Comparison of ENCODE assay signal across 20 cellular contexts in genomic region chr16:66175058-66175457, GRCh38.
A peak's percentile ranks its signal among the peaks of the same experiment; 100 is the strongest.
DNase-seq lines count a peak whose midpoint lies in the region; FAIRE-seq and TF ChIP-seq lines count a peak whose summit lies in the region.
"Had no signal": no experiment of that assay in that cellular context is flagged by ENCODE, and none has a peak within 500 bp of the region (broad histone marks: within the 10 kb centered on the region; RNA-seq: fewer than 3 reads in every experiment).

No MANE protein-coding gene starts in this region.

- H3K4me1 ChIP-seq in BLaER1 treated with 17β-estradiol and CSF1 and Interleukin-3, amounts not matched to agents 10 nM and 100 nM, result peaks cover 15 to 35% (median 28%) of the 10 kb centered on the region in 10 experiments
- H3K4me1 ChIP-seq: Caco-2 had no signal

- H3K27ac ChIP-seq in BLaER1 treated with 17β-estradiol and CSF1 and Interleukin-3, amounts not matched to agents 10 nM and 100 nM, result peak overlapping the region in 10 of 11 experiments; percentile 6 to 79 (median 62); a peak in 19 of 22 replicates
- H3K27ac ChIP-seq: SJCRH30 had no signal

- H3K4me3 ChIP-seq in BLaER1 treated with 17β-estradiol and CSF1 and Interleukin-3, amounts not matched to agents 10 nM and 100 nM, result no peak overlapping the region
- no peak overlapping the region for H3K4me3 ChIP-seq in bronchial epithelial cell (ENCODE audit: low read depth, low read length)
- H3K4me3 ChIP-seq: GM12878, SJCRH30 had no signal

- peaks cover 5% of the 10 kb centered on the region for H3K9me3 Mint-ChIP-seq in mesothelial cell of epicardium

- no peaks in the 10 kb centered on the region for H4K20me1 ChIP-seq in BLaER1 treated with 17β-estradiol and CSF1 and Interleukin-3, amounts not matched to agents 10 nM and 100 nM

- H3K4me3 Mint-ChIP-seq in mesothelial cell of epicardium, result no peak overlapping the region
- H3K4me3 Mint-ChIP-seq: CD4-positive, alpha-beta memory T cell had no signal

- peaks cover 0 to 6% (median 0%) of the 10 kb centered on the region in 11 experiments; a peak in 3 of 22 replicates for H3K36me3 ChIP-seq in BLaER1 treated with 17β-estradiol and CSF1 and Interleukin-3, amounts not matched to agents 10 nM and 100 nM
- no peaks in the 10 kb centered on the region for H3K36me3 ChIP-seq in bronchial epithelial cell (ENCODE audit: control insufficient read depth, insufficient read depth, low read length)
- H3K36me3 ChIP-seq: SJCRH30 had no signal

- H3K9ac ChIP-seq in BLaER1 treated with 17β-estradiol and CSF1 and Interleukin-3, amounts not matched to agents 10 nM and 100 nM, result peak overlapping the region in 9 of 11 experiments; percentile 21 to 65 (median 37); a peak in 14 of 22 replicates

- no peaks in the 10 kb centered on the region for H3K27me3 ChIP-seq in BLaER1 treated with 17β-estradiol and CSF1 and Interleukin-3, amounts not matched to agents 10 nM and 100 nM
- H3K27me3 ChIP-seq in bronchial epithelial cell (ENCODE audit: control insufficient read depth, insufficient read depth, low read length), result no peaks in the 10 kb centered on the region
- H3K27me3 ChIP-seq: SJCRH30 had no signal

- peak; percentile 36 for FAIRE-seq in bronchial epithelial cell (lab: Jason Lieb, UNC)
- FAIRE-seq: GM12878, RCC 7860 had no signal

- H3K27me3 Mint-ChIP-seq in mesothelial cell of epicardium (ENCODE audit: low read depth), result peaks cover 1% of the 10 kb centered on the region

- H3K4me2 ChIP-seq in BLaER1 treated with 17β-estradiol and CSF1 and Interleukin-3, amounts not matched to agents 10 nM and 100 nM, result peak overlapping the region; percentile 42 to 74 (median 60)

- peak overlapping the region; percentile 83 for H3K27ac Mint-ChIP-seq in mesothelial cell of epicardium

- peak; percentile 21 for DNase-seq in Ammon's horn (ENCODE audit: low spot score)
- no peak for DNase-seq in bronchial epithelial cell (ENCODE audit: low read depth)
- peak in 1 of 2 experiments; percentile 24 for DNase-seq in mesothelial cell of epicardium (ENCODE audit: low spot score in 2 of 2, unreplicated experiment in 2 of 2)
- no peak for DNase-seq in DMS153 treated with DMSO at 0.1 percent for 48 hours (lab: John Stamatoyannopoulos, UW; ENCODE audit: unreplicated experiment)
- no peak for DNase-seq in activated CD4-positive, alpha-beta T cell treated with anti-CD3 and anti-CD28 coated beads, Interleukin-2, amount 50 U/mL, for 4 hours
- DNase-seq in middle frontal gyrus (ENCODE audit: extremely low spot score, low spot score), result no peak
- DNase-seq: Caco-2; CD4-positive, alpha-beta memory T cell; DMS 273 treated with DMSO at 0.1 percent for 48 hours; DND-41; H7; KBM-7; NCI-H1105; NCI-H1694; NCI-H2081; NCI-H2171 treated with DMSO at 0.1 percent for 48 hours had no signal

- no peak for TF ChIP-seq CTCF in bronchial epithelial cell (IDR thresholded peaks at IDR 0.05; ENCODE audit: insufficient read depth, low read length, severe bottlenecking)
- TF ChIP-seq CTCF in mesothelial cell of epicardium (IDR thresholded peaks at IDR 0.05; ENCODE audit: unreplicated experiment), result no peak

- peaks cover under 1% of the 10 kb centered on the region for H3K36me3 Mint-ChIP-seq in mesothelial cell of epicardium
- H3K36me3 Mint-ChIP-seq: CD4-positive, alpha-beta memory T cell had no signal

- peaks cover 17% of the 10 kb centered on the region for H3K4me1 Mint-ChIP-seq in mesothelial cell of epicardium

- peaks cover 21 to 36% (median 24%) of the 10 kb centered on the region in 11 experiments for H3K9me3 ChIP-seq in BLaER1 treated with 17β-estradiol and CSF1 and Interleukin-3, amounts not matched to agents 10 nM and 100 nM (replicated peaks in 1 of 11)
- H3K9me3 ChIP-seq: Caco-2 had no signal
